Comparison of ENCODE assay signal across 13 cellular contexts in the genomic region with DNA sequence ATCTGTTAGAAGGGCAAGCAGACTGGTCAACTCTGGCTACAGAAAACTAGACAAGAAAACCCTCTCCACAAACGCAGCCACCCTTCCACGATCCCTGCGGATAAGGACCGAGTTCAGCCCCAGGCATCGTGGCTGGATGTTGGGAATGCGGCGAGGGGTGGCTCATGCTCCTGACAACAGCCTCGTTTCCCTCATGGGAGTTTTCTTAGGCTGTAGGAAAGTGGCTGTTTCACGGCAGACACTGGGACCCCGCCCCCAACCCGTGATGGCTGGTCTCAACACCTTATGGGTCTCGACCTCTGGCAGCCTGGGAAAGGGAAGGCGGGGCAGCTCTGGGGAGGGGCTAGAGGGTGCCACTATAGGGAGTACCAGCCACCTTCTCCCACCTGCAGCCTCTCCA.
DNase-seq lines count a peak whose midpoint lies in the region; ATAC-seq, FAIRE-seq and TF ChIP-seq lines count a peak whose summit lies in the region.
"Had no signal": no experiment of that assay in that cellular context is flagged by ENCODE, and none has a peak within 500 bp of the region (broad histone marks: within the 10 kb centered on the region; RNA-seq: fewer than 3 reads in every experiment).

No MANE protein-coding gene starts in this region.

- H2BK12ac ChIP-seq in H9 (ENCODE audit: insufficient read length, low read depth, low read length) = no peak overlapping the region
- no peak overlapping the region for H2BK12ac ChIP-seq in H1 (ENCODE audit: low read depth, low read length)
- no peak overlapping the region for H2BK12ac ChIP-seq in neuronal stem cell (ENCODE audit: low read length)

- H2BK5ac ChIP-seq in H9 (ENCODE audit: insufficient read length, low read length) (no peak overlapping the region), H1 (ENCODE audit: low read depth, low read length) (peak overlapping the region; percentile 9; the same call in 1 of the 2 replicates), neuronal stem cell (ENCODE audit: low read length) (no peak overlapping the region)

- peaks cover 43 to 100% (median 84%) of the 10 kb centered on the region in 11 experiments for H3K36me3 ChIP-seq in BLaER1 treated with 17β-estradiol and CSF1 and Interleukin-3, amounts not matched to agents 10 nM and 100 nM
- H3K36me3 ChIP-seq in H1 (ENCODE audit: control insufficient read depth in 2 of 4, insufficient read depth in 4 of 4, low read length in 3 of 4) (peaks cover 11 to 34% (median 20%) of the 10 kb centered on the region in 4 experiments), neuronal stem cell (replicated peaks in 1 of 2; ENCODE audit: control insufficient read depth in 2 of 2, insufficient read depth in 2 of 2, low read length in 2 of 2) (peaks cover 27 to 49% of the 10 kb centered on the region in 2 donors)

- no peak overlapping the region for H2AFZ ChIP-seq in H9 (ENCODE audit: low read length)
- H2AFZ ChIP-seq in H1 (ENCODE audit: low read length) = no peak overlapping the region
- no peak overlapping the region for H2AFZ ChIP-seq in neuronal stem cell (ENCODE audit: low read length)
- H2AFZ ChIP-seq: GM23248 had no signal

- H3K56ac ChIP-seq in H9 (ENCODE audit: insufficient read length, low read depth, low read length) = no peak overlapping the region
- no peak overlapping the region for H3K56ac ChIP-seq in H1 (replicated peaks; ENCODE audit: insufficient read length, low read depth, low read length)

- TF ChIP-seq CTCF in H9 (conservative IDR thresholded peaks at IDR 0.05) (no peak), H1 (IDR thresholded peaks at IDR 0.05; ENCODE audit: control extremely low read depth in 1 of 3, insufficient read depth in 1 of 3, low read depth in 1 of 3, low read length in 3 of 3) (no peak)
- no peak for TF ChIP-seq CTCF in CD4-positive, alpha-beta T cell (IDR thresholded peaks at IDR 0.05)

- CTCF ChIA-PET in H1 (lab: Charles Lee; ENCODE audit: partially characterized antibody) = no interaction called here
- CTCF ChIA-PET in CD4-positive, alpha-beta T cell (lab: Charles Lee) = no interaction called here

- no peak overlapping the region for H3T11ph ChIP-seq in H9 (ENCODE audit: low read length)

- H3K4me1 Mint-ChIP-seq in H9 = peaks cover 0 to 6% of the 10 kb centered on the region in 2 experiments; a peak in 2 of 4 replicates
- H3K4me1 Mint-ChIP-seq in CD4-positive, alpha-beta T cell (ENCODE audit: low read depth) = no peaks in the 10 kb centered on the region

- H3K4me2 ChIP-seq in BLaER1 treated with 17β-estradiol and CSF1 and Interleukin-3, amounts not matched to agents 10 nM and 100 nM = peak overlapping the region in 7 of 11 experiments; percentile 61 to 78 (median 69); a peak in 12 of 22 replicates
- no peak overlapping the region for H3K4me2 ChIP-seq in H9 (ENCODE audit: insufficient read depth, insufficient read length, low read length)
- H3K4me2 ChIP-seq in H1 (ENCODE audit: insufficient read depth in 1 of 2, low read depth in 2 of 2, low read length in 2 of 2) = no peak overlapping the region
- no peak overlapping the region for H3K4me2 ChIP-seq in neuronal stem cell (ENCODE audit: insufficient read depth, low read length, poor library complexity, severe bottlenecking)
- H3K4me2 ChIP-seq: A549 had no signal

- intact Hi-C loops in CD4-positive, alpha-beta T cell (cut with DNase I, micrococcal nuclease) = no loop called here

- FAIRE-seq in H1 (lab: Jason Lieb, UNC) (no peak), GM19239 (lab: Jason Lieb, UNC) (no peak)
- FAIRE-seq: A549 had no signal

- no CpG with 5 or more reads among the region's 13 CpGs for WGBS in H9 (ENCODE audit: extremely low coverage, insufficient read length, low lambda C conversion rate)
- WGBS in H1 (ENCODE audit: extremely low coverage in 1 of 2, insufficient coverage in 1 of 2, insufficient read length in 1 of 2, insufficient replicate concordance in 2 of 2, low coverage in 1 of 2, low lambda C conversion rate in 2 of 2, missing lambda C conversion rate in 1 of 2), 2 experiments = 92% methylated on average over 12 of the region's 13 CpGs; no CpG with 5 or more reads in 1 of the 2 experiments
- WGBS in neuronal stem cell (ENCODE audit: extremely low coverage in 2 of 2, insufficient read length in 2 of 2, insufficient replicate concordance in 1 of 2), 2 donors = no CpG with 5 or more reads among the region's 13 CpGs

- no peaks in the 10 kb centered on the region for H3K27me3 Mint-ChIP-seq in H9 (ENCODE audit: low read depth)
- no peaks in the 10 kb centered on the region for H3K27me3 Mint-ChIP-seq in CD4-positive, alpha-beta T cell

- peaks cover 28 to 100% (median 85%) of the 10 kb centered on the region in 11 experiments; a peak in 21 of 22 replicates for H4K20me1 ChIP-seq in BLaER1 treated with 17β-estradiol and CSF1 and Interleukin-3, amounts not matched to agents 10 nM and 100 nM
- H4K20me1 ChIP-seq in H9 (ENCODE audit: control insufficient read depth, insufficient read depth, insufficient read length) (no peaks in the 10 kb centered on the region), H1 (replicated peaks in 1 of 2; ENCODE audit: control insufficient read depth in 1 of 2, insufficient read depth in 2 of 2, low read length in 2 of 2) (peaks cover 5 to 15% of the 10 kb centered on the region in 2 experiments)

- POLR2A ChIA-PET in H1 (lab: Charles Lee; ENCODE audit: partially characterized antibody) = interaction anchor here (0.6 kb wide), 1 partner anchor 50 kb away, joined by 3 read pairs; no protein-coding TSS in a partner anchor
- POLR2A ChIA-PET in CD4-positive, alpha-beta T cell (lab: Charles Lee) = no interaction called here

- no peak for DNase-seq in H9
- DNase-seq in H1 (ENCODE audit: low read depth in 1 of 2, low spot score in 2 of 2) = no peak
- DNase-seq in neuronal stem cell (ENCODE audit: low spot score) = no peak
- DNase-seq in CD4-positive, alpha-beta T cell = no peak
- no peak for DNase-seq in KBM-7
- DNase-seq in GM19239 (ENCODE audit: insufficient read length, low spot score) = no peak
- DNase-seq: BE2C, DMS53, GF-D8, GM23248 had no signal

- H3K79me1 ChIP-seq in H9 (ENCODE audit: insufficient read depth, low read depth, low read length, poor library complexity, severe bottlenecking) (no peaks in the 10 kb centered on the region), H1 (ENCODE audit: low read depth, low read length) (peaks cover 8% of the 10 kb centered on the region), neuronal stem cell (ENCODE audit: low read depth, low read length) (peaks cover 21% of the 10 kb centered on the region)

- H3K14ac ChIP-seq in H9 (ENCODE audit: insufficient read depth, low read length) = no peak overlapping the region
- no peak overlapping the region for H3K14ac ChIP-seq in H1 (ENCODE audit: insufficient read length)
- no peak overlapping the region for H3K14ac ChIP-seq in neuronal stem cell (ENCODE audit: low read length)

- H3K23ac ChIP-seq in H9 (ENCODE audit: insufficient read length, low read depth, low read length) (no peak overlapping the region), H1 (ENCODE audit: insufficient read length) (no peak overlapping the region), neuronal stem cell (ENCODE audit: low read depth, low read length, poor library complexity) (no peak overlapping the region)

- H3K4me3 Mint-ChIP-seq in H9 = no peak overlapping the region
- H3K4me3 Mint-ChIP-seq in CD4-positive, alpha-beta T cell = no peak overlapping the region

- no peak for TF ChIP-seq POLR2A in H1 (IDR thresholded peaks at IDR 0.05; ENCODE audit: control extremely low read depth in 1 of 2, low read depth in 2 of 2, low read length in 2 of 2)

- H3K18ac ChIP-seq in H9 (ENCODE audit: insufficient read length, low read depth, low read length) (no peak overlapping the region), H1 (ENCODE audit: extremely low read depth, low read length) (no peak overlapping the region), neuronal stem cell (ENCODE audit: low read length) (peak overlapping the region; percentile 35)

- H4K91ac ChIP-seq in H9 (ENCODE audit: insufficient read length, low read depth, low read length) = no peak overlapping the region
- no peak overlapping the region for H4K91ac ChIP-seq in H1 (replicated peaks; ENCODE audit: insufficient read length, low read length)
- H4K91ac ChIP-seq in neuronal stem cell (ENCODE audit: low read depth, low read length, poor library complexity) = no peak overlapping the region

- H3K9ac ChIP-seq in BLaER1 treated with 17β-estradiol and CSF1 and Interleukin-3, amounts not matched to agents 10 nM and 100 nM = peak overlapping the region in 5 of 11 experiments; percentile 3 to 56 (median 29); a peak in 4 of 22 replicates
- H3K9ac ChIP-seq in H9 (ENCODE audit: extremely low read depth, insufficient read length, low read length) (no peak overlapping the region), H1 (replicated peaks in 1 of 4; ENCODE audit: extremely low read depth in 1 of 4, low read depth in 3 of 4, low read length in 3 of 4) (no peak overlapping the region), neuronal stem cell (ENCODE audit: low read depth, low read length, poor library complexity) (no peak overlapping the region)
- H3K9ac ChIP-seq: GM23248 had no signal

- no peak for TF ChIP-seq EP300 in H1 (IDR thresholded peaks at IDR 0.05; ENCODE audit: borderline replicate concordance in 1 of 2, low read depth in 2 of 2, low read length in 2 of 2)

- H4K8ac ChIP-seq in H9 (replicated peaks; ENCODE audit: insufficient read length, low read depth, low read length) (no peak overlapping the region), H1 (ENCODE audit: extremely low read depth, insufficient read depth, low read length) (no peak overlapping the region), neuronal stem cell (ENCODE audit: low read depth, low read length) (no peak overlapping the region)

- in situ Hi-C loops in KBM-7 (cut with MboI; ENCODE audit: low pct_unique_long_range_greater_than_20kb, low sequenced_read_pairs) = no loop called here

- peaks cover 0 to 9% (median 0%) of the 10 kb centered on the region in 11 experiments; a peak in 3 of 22 replicates for H3K9me3 ChIP-seq in BLaER1 treated with 17β-estradiol and CSF1 and Interleukin-3, amounts not matched to agents 10 nM and 100 nM (replicated peaks in 1 of 11)
- no peaks in the 10 kb centered on the region for H3K9me3 ChIP-seq in H9 (ENCODE audit: control insufficient read depth, low read depth, low read length)
- no peaks in the 10 kb centered on the region for H3K9me3 ChIP-seq in H1 (ENCODE audit: insufficient read depth in 2 of 2, low read depth in 1 of 2, low read length in 1 of 2)
- peaks cover 2 to 5% of the 10 kb centered on the region in 2 donors for H3K9me3 ChIP-seq in neuronal stem cell (replicated peaks in 1 of 2; ENCODE audit: control insufficient read depth in 2 of 2, insufficient read depth in 1 of 2, low read depth in 1 of 2, low read length in 2 of 2)
- no peaks in the 10 kb centered on the region for H3K9me3 ChIP-seq in CD4-positive, alpha-beta T cell (ENCODE audit: control insufficient read depth, low read length)
- H3K9me3 ChIP-seq: A549, BE2C, HAP-1 had no signal

- H3K4ac ChIP-seq in H9 (ENCODE audit: low read depth, low read length) (no peak overlapping the region), H1 (replicated peaks; ENCODE audit: insufficient read length, low read depth, low read length) (no peak overlapping the region), neuronal stem cell (ENCODE audit: low read length) (no peak overlapping the region)

- H3K9me3 Mint-ChIP-seq in H9 = no peaks in the 10 kb centered on the region
- H3K9me3 Mint-ChIP-seq in CD4-positive, alpha-beta T cell = no peaks in the 10 kb centered on the region

- H3K36me3 Mint-ChIP-seq in H9 (ENCODE audit: insufficient read depth in 1 of 3, low read depth in 3 of 3) = peaks cover 24 to 51% (median 48%) of the 10 kb centered on the region in 3 experiments; a peak in 6 of 7 replicates
- peaks cover 56% of the 10 kb centered on the region for H3K36me3 Mint-ChIP-seq in CD4-positive, alpha-beta T cell (ENCODE audit: low read depth)

- H3K4me1 ChIP-seq in BLaER1 treated with 17β-estradiol and CSF1 and Interleukin-3, amounts not matched to agents 10 nM and 100 nM = peaks cover 0 to 66% (median 55%) of the 10 kb centered on the region in 10 experiments; a peak in 18 of 20 replicates
- H3K4me1 ChIP-seq in H9 (ENCODE audit: insufficient read depth, low read length) (no peaks in the 10 kb centered on the region; the same call in 1 of the 2 replicates), H1 (replicated peaks in 1 of 4; ENCODE audit: control insufficient read depth in 3 of 4, insufficient read depth in 4 of 4, low read length in 3 of 4) (peaks cover 0 to 3% (median 2%) of the 10 kb centered on the region in 4 experiments; a peak in 2 of 7 replicates), neuronal stem cell (ENCODE audit: control insufficient read depth in 2 of 2, insufficient read depth in 1 of 2, low read depth in 1 of 2, low read length in 2 of 2) (no peaks in the 10 kb centered on the region)
- H3K4me1 ChIP-seq: HAP-1 had no signal

- no peaks in the 10 kb centered on the region for H3K79me2 ChIP-seq in H9 (ENCODE audit: insufficient read depth, low read length)
- H3K79me2 ChIP-seq in H1 (ENCODE audit: control insufficient read depth in 1 of 2, insufficient read depth in 2 of 2, low read length in 2 of 2) = peaks cover 0 to 8% of the 10 kb centered on the region in 2 experiments; a peak in 1 of 4 replicates

- H2BK20ac ChIP-seq in H9 (ENCODE audit: low read depth, low read length, poor library complexity, severe bottlenecking) (no peak overlapping the region), H1 (ENCODE audit: low read length) (no peak overlapping the region)

- H3K23me2 ChIP-seq in H9 (ENCODE audit: insufficient read length, low read depth, low read length, poor library complexity, severe bottlenecking) = no peaks in the 10 kb centered on the region
- no peaks in the 10 kb centered on the region for H3K23me2 ChIP-seq in H1 (ENCODE audit: low read depth, low read length)

- no peak overlapping the region for H4K5ac ChIP-seq in H9 (ENCODE audit: insufficient read length, low read depth, low read length)
- no peak overlapping the region for H4K5ac ChIP-seq in H1 (ENCODE audit: insufficient read length, low read depth, low read length)

- peak overlapping the region in 5 of 11 experiments; percentile 6 to 60 (median 37); a peak in 6 of 22 replicates for H3K27ac ChIP-seq in BLaER1 treated with 17β-estradiol and CSF1 and Interleukin-3, amounts not matched to agents 10 nM and 100 nM
- no peak overlapping the region for H3K27ac ChIP-seq in H9 (ENCODE audit: insufficient read length, low read depth, low read length)
- H3K27ac ChIP-seq in H1 (ENCODE audit: low read depth, low read length) = no peak overlapping the region
- no peak overlapping the region for H3K27ac ChIP-seq in neuronal stem cell (replicated peaks; ENCODE audit: low read length)
- H3K27ac ChIP-seq in CD4-positive, alpha-beta T cell (ENCODE audit: low read depth, low read length) = no peak overlapping the region
- H3K27ac ChIP-seq: A549, GM23248 had no signal

- H2AK5ac ChIP-seq in H9 (ENCODE audit: insufficient read length, low read length) (no peak overlapping the region), H1 (ENCODE audit: low read depth, low read length) (no peak overlapping the region), neuronal stem cell (ENCODE audit: low read depth, low read length) (no peak overlapping the region)

- no peaks in the 10 kb centered on the region for H3K27me3 ChIP-seq in BLaER1 treated with 17β-estradiol and CSF1 and Interleukin-3, amounts not matched to agents 10 nM and 100 nM
- no peaks in the 10 kb centered on the region for H3K27me3 ChIP-seq in H9 (ENCODE audit: insufficient read depth, low read length)
- no peaks in the 10 kb centered on the region for H3K27me3 ChIP-seq in H1 (replicated peaks in 1 of 4; ENCODE audit: control insufficient read depth in 3 of 4, extremely low read depth in 1 of 4, insufficient read depth in 3 of 4, low read length in 3 of 4)
- no peaks in the 10 kb centered on the region for H3K27me3 ChIP-seq in neuronal stem cell (ENCODE audit: control insufficient read depth in 3 of 3, insufficient read depth in 3 of 3, low read depth in 1 of 3, low read length in 3 of 3)
- H3K27me3 ChIP-seq in CD4-positive, alpha-beta T cell (ENCODE audit: control insufficient read depth, insufficient read depth, low read length) = no peaks in the 10 kb centered on the region
- H3K27me3 ChIP-seq: BE2C had no signal

- no peak for TF ChIP-seq RAD21 in H1 (IDR thresholded peaks at IDR 0.05 in 1 of 2, conservative IDR thresholded peaks at IDR 0.05 in 1 of 2; ENCODE audit: low read depth in 2 of 2, low read length in 2 of 2)

- H2BK15ac ChIP-seq in H9 (ENCODE audit: low read depth, low read length) = no peak overlapping the region
- no peak overlapping the region for H2BK15ac ChIP-seq in H1 (ENCODE audit: low read length)
- no peak overlapping the region for H2BK15ac ChIP-seq in neuronal stem cell (ENCODE audit: low read length)

- H2BK120ac ChIP-seq in H9 (ENCODE audit: low read depth, low read length, poor library complexity, severe bottlenecking) = no peak overlapping the region
- no peak overlapping the region for H2BK120ac ChIP-seq in H1 (replicated peaks; ENCODE audit: low read depth, low read length)
- H2BK120ac ChIP-seq in neuronal stem cell (ENCODE audit: low read depth, low read length) = no peak overlapping the region

- no peak for ATAC-seq in CD4-positive, alpha-beta T cell (ENCODE audit: poor library complexity)
- ATAC-seq: A549 had no signal

- peak overlapping the region in 2 of 3 experiments; percentile 64 to 86; a peak in 2 of 7 replicates for H3K27ac Mint-ChIP-seq in H9
- H3K27ac Mint-ChIP-seq in CD4-positive, alpha-beta T cell = no peak overlapping the region

- no peak overlapping the region for H3K4me3 ChIP-seq in BLaER1 treated with 17β-estradiol and CSF1 and Interleukin-3, amounts not matched to agents 10 nM and 100 nM
- H3K4me3 ChIP-seq in H1 (ENCODE audit: extremely low read depth in 1 of 4, insufficient read depth in 2 of 4, low read depth in 3 of 4, low read length in 4 of 4) (no peak overlapping the region), neuronal stem cell (ENCODE audit: low read length in 2 of 2) (no peak overlapping the region)
- H3K4me3 ChIP-seq: A549, GM23248, HAP-1 had no signal

Comparison
In these comparisons a context has a peak if more than half of its experiments do, and no peak if none do; other contexts are left out.
1. H3K4me2 ChIP-seq: peak in BLaER1 treated with 17β-estradiol and CSF1 and Interleukin-3, amounts not matched to agents 10 nM and 100 nM (7 of 11); none in H9 (single experiment), H1 (0 of 2) and neuronal stem cell (single experiment).